12 cellular contexts compared by ENCODE assay signal in the genomic region with DNA sequence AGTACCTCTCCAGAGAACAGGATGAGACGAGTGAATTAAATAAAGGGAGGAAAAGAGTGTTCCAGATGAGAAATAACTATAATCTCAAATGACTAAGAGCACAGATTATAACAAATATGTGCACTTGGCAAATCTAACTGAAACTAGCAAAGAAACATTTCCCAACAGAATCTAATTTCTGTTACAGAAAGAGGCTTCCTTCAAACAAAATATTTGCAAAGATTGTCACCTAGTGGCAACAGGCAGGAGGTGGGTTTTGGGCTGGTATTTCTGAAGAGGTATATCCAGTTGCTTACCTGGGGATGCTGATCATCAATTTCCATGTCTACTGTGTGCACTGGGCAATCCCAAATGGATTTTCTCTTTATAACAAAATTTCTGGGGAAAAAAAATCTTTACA. TPM values are rescaled to one million over a fixed set of nuclear protein-coding genes. Genes with fewer than 3 reads are reported as not detected.
DNase-seq lines count a peak whose midpoint lies in the region; TF ChIP-seq lines count a peak whose summit lies in the region.
"Had no signal": no experiment of that assay in that cellular context is flagged by ENCODE, and none has a peak within 500 bp of the region (broad histone marks: within the 10 kb centered on the region; RNA-seq: fewer than 3 reads in every experiment).

No MANE protein-coding gene starts in this region.

- DNase-seq in AG08395 (ENCODE audit: low spot score) (peak; percentile 44), RPMI7951 (ENCODE audit: low read depth) (peak; percentile 18), foreskin fibroblast (peak in 1 of 2 donors; percentile 47), hippocampal formation (lab: John Stamatoyannopoulos, UW) (no peak), midbrain (lab: John Stamatoyannopoulos, UW) (no peak), cortex of kidney (lab: John Stamatoyannopoulos, UW) (no peak)
- DNase-seq in activated CD4-positive, CD25-positive, alpha-beta regulatory T cell treated with anti-CD3 and anti-CD28 coated beads, Interleukin-2, amount 50 U/mL, for 72 hours = no peak
- DNase-seq: activated naive CD8-positive, alpha-beta T cell treated with anti-CD3 and anti-CD28 coated beads, Interleukin-2, amount 50 U/mL, for 24 hours; left cardiac atrium; NCI-H1694; stimulated activated CD4-positive, alpha-beta T cell treated with anti-CD3 and anti-CD28 coated beads, Interleukin-2, amount 100 ng/mL, for 24 hours had no signal

- peak; percentile 32; the same call in 1 of the 2 replicates for TF ChIP-seq CTCF in GM12875 (IDR thresholded peaks at IDR 0.05; ENCODE audit: borderline replicate concordance, insufficient read depth, low read depth, low read length)
- peak; percentile 40 for TF ChIP-seq CTCF in foreskin fibroblast (IDR thresholded peaks at IDR 0.05; ENCODE audit: low read depth, low read length)

- no peak overlapping the region for H3K4me3 ChIP-seq in GM12875 (ENCODE audit: low read depth, low read length)
- H3K4me3 ChIP-seq in foreskin fibroblast (ENCODE audit: low read depth in 1 of 2, low read length in 2 of 2) = no peak overlapping the region

RNA-seq across cellular contexts. Expression of gene SPDL1, which starts 5.6 kb away (rescaled TPM):
- total RNA-seq in RPMI7951 (2014; rRNA removed; shearing (Covaris generic)) = 87.6 and 114 TPM in 2 replicates

RNA-seq across cellular contexts. Expression of gene DOCK2, which starts 59.1 kb away (rescaled TPM):
- 12.5 and 13.0 TPM in 2 replicates for total RNA-seq in RPMI7951 (2014; rRNA removed; shearing (Covaris generic))

Comparison
In these comparisons a context has a peak if more than half of its experiments do, and no peak if none do; other contexts are left out.
1. DNase-seq: peak in AG08395 (single experiment) and RPMI7951 (single experiment); none in hippocampal formation (0 of 2), midbrain (single experiment), cortex of kidney (single experiment) and activated CD4-positive, CD25-positive, alpha-beta regulatory T cell treated with anti-CD3 and anti-CD28 coated beads, Interleukin-2, amount 50 U/mL, for 72 hours (single experiment).